Comparison of ENCODE assay signal across 11 cellular contexts in the genomic region with DNA sequence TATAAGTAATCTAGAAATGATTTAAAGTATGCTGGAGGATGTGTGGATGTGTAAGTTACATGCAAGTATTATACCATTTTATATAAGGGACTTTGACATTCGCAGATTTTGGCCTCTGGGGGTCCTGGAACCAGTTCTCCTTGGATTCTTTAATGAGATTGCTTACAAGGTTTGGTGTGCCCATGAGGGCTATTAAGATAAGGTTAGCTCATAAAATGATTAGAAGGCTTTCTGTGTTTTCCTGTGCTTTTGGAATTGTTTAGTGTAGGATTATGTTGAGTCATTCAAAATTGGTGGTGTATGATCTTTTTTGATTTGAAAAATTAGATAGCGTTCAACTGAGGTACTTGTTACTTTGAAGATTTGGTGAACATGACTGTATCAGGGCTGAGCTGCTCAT. TPM values are rescaled to one million over a fixed set of nuclear protein-coding genes. Genes with fewer than 3 reads are reported as not detected.
A peak's percentile ranks its signal among the peaks of the same experiment; 100 is the strongest.
DNase-seq lines count a peak whose midpoint lies in the region; ATAC-seq and TF ChIP-seq lines count a peak whose summit lies in the region.
"Had no signal": no experiment of that assay in that cellular context is flagged by ENCODE, and none has a peak within 500 bp of the region (broad histone marks: within the 10 kb centered on the region; RNA-seq: fewer than 3 reads in every experiment).

No MANE protein-coding gene starts in this region.

- no peaks in the 10 kb centered on the region for H3K9me2 ChIP-seq in OCI-LY7 (ENCODE audit: insufficient read depth, low read length)
- H3K9me2 ChIP-seq: SK-N-SH had no signal

- WGBS in spleen, 5 donors = 85 to 96% (median 90%) methylated on average over 2 of the region's 2 CpGs

- BruUV-seq in OCI-LY7 (replicated peaks; lab: Mats Ljungman, UMichigan) = no TSS peak

- H3K27me3 Mint-ChIP-seq in activated T-cell treated with anti-CD3 and anti-CD28 coated beads, Interleukin-2, amount 50 U/mL, for 24 hours = no peaks in the 10 kb centered on the region
- no peaks in the 10 kb centered on the region for H3K27me3 Mint-ChIP-seq in activated T-cell treated with anti-CD3 and anti-CD28 coated beads, Interleukin-2, amount 50 U/mL, for 4 hours (ENCODE audit: low read depth)

- H3K4me3 ChIP-seq in OCI-LY7 (ENCODE audit: low read depth, low read length, poor library complexity, severe bottlenecking) = no peak overlapping the region
- H3K4me3 ChIP-seq in spleen = no peak overlapping the region

- no peak overlapping the region for H2AFZ ChIP-seq in OCI-LY7 (ENCODE audit: low read length)

- H3K4me3 Mint-ChIP-seq in activated T-cell treated with anti-CD3 and anti-CD28 coated beads, Interleukin-2, amount 50 U/mL, for 24 hours = peak overlapping the region; percentile 13
- H3K4me3 Mint-ChIP-seq in activated T-cell treated with anti-CD3 and anti-CD28 coated beads, Interleukin-2, amount 50 U/mL, for 4 hours = no peak overlapping the region

- H3K4me1 ChIP-seq in OCI-LY7 (ENCODE audit: insufficient read depth, low read length, poor library complexity, severe bottlenecking) (peaks cover 14% of the 10 kb centered on the region), spleen (peaks cover 28 to 98% (median 87%) of the 10 kb centered on the region in 6 donors)

- TF ChIP-seq CTCF in OCI-LY7 (conservative IDR thresholded peaks at IDR 0.05; ENCODE audit: low read length) (peak; percentile 20; the same call in 1 of the 2 replicates), spleen (IDR thresholded peaks at IDR 0.05 in 8 of 11, conservative IDR thresholded peaks at IDR 0.05 in 3 of 11) (no peak)

- POLR2A ChIA-PET in OCI-LY7 (lab: Charles Lee) = interaction anchor here (0.5 to 0.7 kb wide), 3 partner anchors 42 to 1410 kb away, joined by 3 read pairs; no protein-coding TSS in a partner anchor

- H3K27ac Mint-ChIP-seq in activated T-cell treated with anti-CD3 and anti-CD28 coated beads, Interleukin-2, amount 50 U/mL, for 24 hours = peak overlapping the region; percentile 58

- H4K20me1 ChIP-seq in OCI-LY7 (ENCODE audit: insufficient read depth, low read length) = 0 out of 2 replicates have a peak, but pooled peaks cover 5% of the 10 kb centered on the region

- CTCF ChIA-PET in OCI-LY7 (lab: Charles Lee; ENCODE audit: unreplicated experiment) = no interaction called here

- no peaks in the 10 kb centered on the region for H3K27me3 ChIP-seq in spleen (replicated peaks in 1 of 7)

- peaks cover 81% of the 10 kb centered on the region for H3K4me1 Mint-ChIP-seq in activated T-cell treated with anti-CD3 and anti-CD28 coated beads, Interleukin-2, amount 50 U/mL, for 24 hours (ENCODE audit: low read depth)
- H3K4me1 Mint-ChIP-seq in activated T-cell treated with anti-CD3 and anti-CD28 coated beads, Interleukin-2, amount 50 U/mL, for 4 hours (ENCODE audit: low read depth) = peaks cover 78% of the 10 kb centered on the region

- peaks cover 12% of the 10 kb centered on the region; the same call in 1 of the 2 replicates for H3K9me3 ChIP-seq in OCI-LY7 (ENCODE audit: low read length)
- no peaks in the 10 kb centered on the region for H3K9me3 ChIP-seq in spleen
- H3K9me3 ChIP-seq: SK-N-SH had no signal

- no peak for DNase-seq in activated T-cell treated with anti-CD3 and anti-CD28 coated beads, Interleukin-2, amount 50 U/mL, for 24 hours
- DNase-seq in activated T-cell treated with anti-CD3 and anti-CD28 coated beads, Interleukin-2, amount 50 U/mL, for 4 hours = no peak
- DNase-seq in OCI-LY7 (ENCODE audit: low spot score) (no peak), dermis blood vessel endothelial cell (peak; percentile 31), spleen (no peak), kidney tubule cell (ENCODE audit: low spot score) (no peak), occipital lobe (lab: John Stamatoyannopoulos, UW) (no peak)
- DNase-seq: DMS79 treated with DMSO at 0.1 percent for 48 hours; effector CD8-positive, alpha-beta T cell; SK-N-SH had no signal

- intact Hi-C loops in OCI-LY7 (cut with micrococcal nuclease; ENCODE audit: unreplicated experiment) (loop anchor here (10.0 kb wide), 1 partner anchor 971 kb away; no protein-coding TSS in a partner anchor), spleen (cut with DNase I; ENCODE audit: low total_unique reads) (loop anchor here (10.0 kb wide), 1 partner anchor 89 kb away; no protein-coding TSS in a partner anchor)

- no peak for TF ChIP-seq POLR2A in spleen (IDR thresholded peaks at IDR 0.05)

- no peak overlapping the region for H3K4me2 ChIP-seq in OCI-LY7 (ENCODE audit: low read length)
- H3K4me2 ChIP-seq: SK-N-SH had no signal

- H3K79me2 ChIP-seq in OCI-LY7 (ENCODE audit: insufficient read depth, low read depth, low read length) = peaks cover 89% of the 10 kb centered on the region

- H3K9me3 Mint-ChIP-seq in activated T-cell treated with anti-CD3 and anti-CD28 coated beads, Interleukin-2, amount 50 U/mL, for 24 hours = no peaks in the 10 kb centered on the region
- no peaks in the 10 kb centered on the region for H3K9me3 Mint-ChIP-seq in activated T-cell treated with anti-CD3 and anti-CD28 coated beads, Interleukin-2, amount 50 U/mL, for 4 hours

- no peaks in the 10 kb centered on the region for H3K36me3 ChIP-seq in OCI-LY7 (ENCODE audit: insufficient read depth, low read length)
- H3K36me3 ChIP-seq in spleen = no peaks in the 10 kb centered on the region

- H3K27ac ChIP-seq in OCI-LY7 (ENCODE audit: low read depth, low read length, poor library complexity, severe bottlenecking) (no peak overlapping the region), spleen (peak overlapping the region in 5 of 8 donors; percentile 36 to 50 (median 45))

- ATAC-seq in activated T-cell treated with anti-CD3 and anti-CD28 coated beads, Interleukin-2, amount 50 U/mL, for 4 hours = no peak
- no peak for ATAC-seq in HG03108 (IDR thresholded peaks at IDR 0.05; ENCODE audit: unreplicated experiment)

- H3K36me3 Mint-ChIP-seq in activated T-cell treated with anti-CD3 and anti-CD28 coated beads, Interleukin-2, amount 50 U/mL, for 24 hours (ENCODE audit: low read depth) = peaks cover 15% of the 10 kb centered on the region
- H3K36me3 Mint-ChIP-seq in activated T-cell treated with anti-CD3 and anti-CD28 coated beads, Interleukin-2, amount 50 U/mL, for 4 hours (ENCODE audit: insufficient read depth) = no peaks in the 10 kb centered on the region

RNA-seq across cellular contexts. Expression of a gene that starts 5.6 kb away (rescaled TPM):
- 10 to 100 TPM; 28.3 to 31.1 (median 28.4) TPM for total RNA-seq in activated T-cell treated with anti-CD3 and anti-CD28 coated beads, Interleukin-2, amount 50 U/mL, for 4 hours
- total RNA-seq in OCI-LY7 (2014; rRNA removed; shearing (Covaris generic)) = 25.1 and 27.6 TPM in 2 replicates
- total RNA-seq in OCI-LY7 (2022) (28.1 and 38.1 TPM in 2 replicates), dermis blood vessel endothelial cell (71.8 and 97.5 TPM in 2 replicates), spleen (10 to 100 TPM; 46.0 to 62.2 (median 59.0) TPM), occipital lobe (126 TPM)
- polyA plus RNA-seq in spleen = 1 to 10 TPM; 9.3 to 9.9 (median 9.4) TPM
